Comparison of ENCODE assay signal across 2 cellular contexts in the genomic region with DNA sequence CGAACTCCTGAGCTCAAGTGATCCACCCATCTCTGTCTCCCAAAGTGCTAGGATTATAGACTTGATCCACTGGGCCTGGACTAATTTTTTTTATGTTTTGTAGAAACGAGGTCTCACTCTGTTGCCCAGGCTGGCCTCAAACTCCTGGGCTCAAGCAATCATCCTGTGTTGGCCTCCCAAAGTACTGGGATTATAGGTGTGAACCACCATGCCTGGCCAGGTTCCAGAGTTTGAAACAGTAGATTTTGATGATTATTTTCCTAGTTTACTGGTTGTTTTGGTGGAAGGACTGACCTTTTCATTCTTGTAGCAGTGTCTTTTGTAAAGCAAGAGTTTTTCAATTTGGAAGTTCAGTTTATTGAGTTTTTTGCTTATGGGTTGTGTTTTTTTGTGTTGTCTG.
TF ChIP-seq lines count a peak whose summit lies in the region.

No MANE protein-coding gene starts in this region.

TF ChIP-seq in HEK293T, 16 proteins besides CTCF, POLR2A, EP300 and RAD21:
- TF ChIP-seq FOXM1 (IDR thresholded peaks at IDR 0.05; ENCODE audit: borderline replicate concordance) (no peak), SP1 (IDR thresholded peaks at IDR 0.05) (no peak), SUZ12 (IDR thresholded peaks at IDR 0.05) (no peak), FOXA1 (IDR thresholded peaks at IDR 0.05) (no peak), L3MBTL2 (conservative IDR thresholded peaks at IDR 0.05) (peak; percentile 15; the same call in 1 of the 2 replicates)

TF ChIP-seq in K562, 482 proteins besides CTCF, POLR2A, EP300 and RAD21:
- TF ChIP-seq NFIC (IDR thresholded peaks at IDR 0.05) (peak; percentile 12; the same call in 1 of the 2 replicates), PPARD (CRISPR knock-in tag; IDR thresholded peaks at IDR 0.05) (no peak), ZNF24 (IDR thresholded peaks at IDR 0.05) (no peak), DIDO1 (tag; IDR thresholded peaks at IDR 0.05; ENCODE audit: low read depth) (no peak)
- TF ChIP-seq, protein P1, sequence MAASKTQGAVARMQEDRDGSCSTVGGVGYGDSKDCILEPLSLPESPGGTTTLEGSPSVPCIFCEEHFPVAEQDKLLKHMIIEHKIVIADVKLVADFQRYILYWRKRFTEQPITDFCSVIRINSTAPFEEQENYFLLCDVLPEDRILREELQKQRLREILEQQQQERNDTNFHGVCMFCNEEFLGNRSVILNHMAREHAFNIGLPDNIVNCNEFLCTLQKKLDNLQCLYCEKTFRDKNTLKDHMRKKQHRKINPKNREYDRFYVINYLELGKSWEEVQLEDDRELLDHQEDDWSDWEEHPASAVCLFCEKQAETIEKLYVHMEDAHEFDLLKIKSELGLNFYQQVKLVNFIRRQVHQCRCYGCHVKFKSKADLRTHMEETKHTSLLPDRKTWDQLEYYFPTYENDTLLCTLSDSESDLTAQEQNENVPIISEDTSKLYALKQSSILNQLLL (CRISPR knock-in tag; IDR thresholded peaks at IDR 0.05; ENCODE audit: borderline replicate concordance): no peak
